ENCODE assay signal across 8 cellular contexts in the genomic region with DNA sequence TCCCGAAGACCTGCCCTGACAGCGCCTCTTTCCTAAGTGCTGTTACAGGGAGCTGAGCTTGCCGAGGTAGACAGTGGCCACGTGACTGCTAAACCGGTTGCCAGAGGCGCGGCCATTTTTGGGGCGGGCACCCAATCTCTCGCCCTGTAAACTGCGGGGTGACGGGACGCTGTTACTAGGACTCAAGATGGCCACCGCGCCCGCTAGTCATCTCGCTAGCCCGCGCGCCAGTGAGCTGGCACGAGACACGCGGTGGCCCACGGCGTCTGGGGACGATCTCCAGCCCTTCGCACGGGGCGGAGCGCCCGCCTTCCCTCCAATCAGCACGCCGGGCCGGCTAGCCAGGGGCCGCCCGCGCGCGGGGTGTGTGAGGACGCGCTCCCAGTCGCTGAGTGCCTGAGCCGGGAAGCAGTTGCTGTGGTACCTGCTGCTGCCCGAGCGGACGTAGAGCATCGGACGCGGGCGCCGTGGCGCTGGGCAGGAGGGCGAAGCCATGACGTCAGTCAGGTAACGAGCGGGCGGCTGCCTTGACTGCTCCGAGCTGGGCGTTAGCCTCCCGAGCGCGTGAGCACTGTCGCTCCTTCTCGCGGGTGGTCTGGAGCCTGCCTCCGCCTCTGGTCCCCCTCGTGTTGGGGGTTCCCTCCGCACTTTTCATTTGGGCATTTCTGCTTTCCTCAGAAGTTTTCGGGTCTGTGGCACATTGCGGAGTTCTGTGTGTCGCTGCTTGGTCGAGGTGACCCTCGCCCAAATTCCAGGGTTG. TPM values are rescaled to one million over a fixed set of nuclear protein-coding genes. Genes with fewer than 3 reads are reported as not detected.
DNase-seq lines count a peak whose midpoint lies in the region; ATAC-seq and TF ChIP-seq lines count a peak whose summit lies in the region.

No MANE protein-coding gene starts in this region.

- H3K4me2 ChIP-seq in SU-DHL-6 (ENCODE audit: low read depth, low read length, poor library complexity, severe bottlenecking), result peak overlapping the region; percentile 70
- peak overlapping the region; percentile 76 for H3K4me2 ChIP-seq in parathyroid adenoma (ENCODE audit: low read length)

- H3K9me3 Mint-ChIP-seq in activated naive CD8-positive, alpha-beta T cell treated with anti-CD3 and anti-CD28 coated beads, Interleukin-2, amount 50 U/mL, for 24 hours, result no peaks in the 10 kb centered on the region

- H3K27ac ChIP-seq in SU-DHL-6 (ENCODE audit: low read depth, low read length) (peak overlapping the region; percentile 38), cardiac muscle cell (peak overlapping the region; percentile 78), parathyroid adenoma (peak overlapping the region; percentile 84), tibial nerve (peak overlapping the region; percentile 88 to 96 (median 92))

- peak; percentile 87 for ATAC-seq in HG02763 (IDR thresholded peaks at IDR 0.05; ENCODE audit: unreplicated experiment)
- peak; percentile 98 for ATAC-seq in activated naive CD8-positive, alpha-beta T cell treated with anti-CD3 and anti-CD28 coated beads, Interleukin-2, amount 50 U/mL, for 24 hours

- H3K9me2 ChIP-seq in SU-DHL-6 (replicated peaks; ENCODE audit: insufficient read depth, low read length), result no peaks in the 10 kb centered on the region

- TF ChIP-seq CTCF in GM12875 (IDR thresholded peaks at IDR 0.05; ENCODE audit: borderline replicate concordance, insufficient read depth, low read depth, low read length), result no peak
- TF ChIP-seq CTCF in SU-DHL-6 (IDR thresholded peaks at IDR 0.05; ENCODE audit: insufficient read depth, low read length, poor library complexity, severe bottlenecking), result no peak
- no peak for TF ChIP-seq CTCF in cardiac muscle cell (IDR thresholded peaks at IDR 0.05; ENCODE audit: low read depth, low read length)
- no peak for TF ChIP-seq CTCF in parathyroid adenoma (IDR thresholded peaks at IDR 0.05)
- TF ChIP-seq CTCF in tibial nerve (IDR thresholded peaks at IDR 0.05), result peak in 1 of 5 experiments; percentile 18

- H3K36me3 ChIP-seq in SU-DHL-6 (ENCODE audit: low read length), result no peaks in the 10 kb centered on the region
- H3K36me3 ChIP-seq in cardiac muscle cell, result no peaks in the 10 kb centered on the region
- H3K36me3 ChIP-seq in parathyroid adenoma (ENCODE audit: control insufficient read depth, insufficient read depth, low read length), result no peaks in the 10 kb centered on the region
- H3K36me3 ChIP-seq in tibial nerve, result no peaks in the 10 kb centered on the region

- TF ChIP-seq EP300 in tibial nerve (IDR thresholded peaks at IDR 0.05), result peak; percentile 54 to 95

- H3K27me3 ChIP-seq in SU-DHL-6 (ENCODE audit: low read length), result no peaks in the 10 kb centered on the region
- H3K27me3 ChIP-seq in cardiac muscle cell, result no peaks in the 10 kb centered on the region
- no peaks in the 10 kb centered on the region for H3K27me3 ChIP-seq in parathyroid adenoma (ENCODE audit: control insufficient read depth, insufficient read depth, low read length)
- H3K27me3 ChIP-seq in tibial nerve, result no peaks in the 10 kb centered on the region

- H2AFZ ChIP-seq in SU-DHL-6 (ENCODE audit: low read depth, low read length, severe bottlenecking) (peak overlapping the region; percentile 96), parathyroid adenoma (peak overlapping the region; percentile 84)

- H3K9ac ChIP-seq in SU-DHL-6 (ENCODE audit: low read length) (peak overlapping the region; percentile 85), parathyroid adenoma (no peak overlapping the region)

- peak; percentile 37 to 72 for TF ChIP-seq POLR2A in tibial nerve (IDR thresholded peaks at IDR 0.05)

- H3K4me1 Mint-ChIP-seq in activated naive CD8-positive, alpha-beta T cell treated with anti-CD3 and anti-CD28 coated beads, Interleukin-2, amount 50 U/mL, for 24 hours, result peaks cover 55% of the 10 kb centered on the region

- H3K27ac Mint-ChIP-seq in activated naive CD8-positive, alpha-beta T cell treated with anti-CD3 and anti-CD28 coated beads, Interleukin-2, amount 50 U/mL, for 24 hours, result peak overlapping the region; percentile 96

- H3K79me2 ChIP-seq in SU-DHL-6 (ENCODE audit: insufficient read depth, low read length) (peaks cover 33% of the 10 kb centered on the region), parathyroid adenoma (peaks cover 2% of the 10 kb centered on the region)

- peak overlapping the region; percentile 94 for H3K4me3 Mint-ChIP-seq in activated naive CD8-positive, alpha-beta T cell treated with anti-CD3 and anti-CD28 coated beads, Interleukin-2, amount 50 U/mL, for 24 hours

- H3K4me1 ChIP-seq in cardiac muscle cell (ENCODE audit: low read depth) (peaks cover 7% of the 10 kb centered on the region), parathyroid adenoma (no peaks in the 10 kb centered on the region), tibial nerve (peaks cover 0 to 31% (median 11%) of the 10 kb centered on the region in 4 donors)

- 0% methylated on average over 35 to 36 of the region's 72 CpGs for WGBS in tibial nerve, 2 donors

- no peaks in the 10 kb centered on the region for H4K20me1 ChIP-seq in SU-DHL-6 (ENCODE audit: low read depth, low read length)

- peaks cover 34% of the 10 kb centered on the region for H3F3A ChIP-seq in SU-DHL-6 (ENCODE audit: insufficient read depth)

- no peaks in the 10 kb centered on the region for H3K27me3 Mint-ChIP-seq in activated naive CD8-positive, alpha-beta T cell treated with anti-CD3 and anti-CD28 coated beads, Interleukin-2, amount 50 U/mL, for 24 hours

- H3K4me3 ChIP-seq in GM12875 (ENCODE audit: low read depth, low read length) (peak overlapping the region; percentile 73), SU-DHL-6 (ENCODE audit: insufficient read depth, low read length, poor library complexity, severe bottlenecking) (peak overlapping the region; percentile 94), cardiac muscle cell (peak overlapping the region; percentile 55), parathyroid adenoma (ENCODE audit: low read depth, low read length) (peak overlapping the region; percentile 67), tibial nerve (peak overlapping the region; percentile 56 to 92 (median 80))

- no peaks in the 10 kb centered on the region for H3K9me3 ChIP-seq in SU-DHL-6 (ENCODE audit: insufficient read depth, low read length)
- H3K9me3 ChIP-seq in cardiac muscle cell (ENCODE audit: low read depth), result no peaks in the 10 kb centered on the region
- no peaks in the 10 kb centered on the region for H3K9me3 ChIP-seq in parathyroid adenoma (ENCODE audit: control insufficient read depth, low read length)
- H3K9me3 ChIP-seq in tibial nerve, result no peaks in the 10 kb centered on the region

- peaks cover 10% of the 10 kb centered on the region for H3K36me3 Mint-ChIP-seq in activated naive CD8-positive, alpha-beta T cell treated with anti-CD3 and anti-CD28 coated beads, Interleukin-2, amount 50 U/mL, for 24 hours (ENCODE audit: low read depth)

- DNase-seq in NCI-H1417 (lab: John Stamatoyannopoulos, UW) (peak; percentile 93 to 99 (median 96)), cardiac muscle cell (ENCODE audit: low read depth in 1 of 2, low spot score in 1 of 2) (peak; percentile 92 to 95), tibial nerve (ENCODE audit: low spot score in 2 of 2) (peak; percentile 90 to 92)
- peak; percentile 95 for DNase-seq in activated naive CD8-positive, alpha-beta T cell treated with anti-CD3 and anti-CD28 coated beads, Interleukin-2, amount 50 U/mL, for 24 hours

RNA-seq across cellular contexts. Expression of a gene that starts 25.5 kb away (rescaled TPM):
- total RNA-seq in cardiac muscle cell (20.4 and 24.8 TPM in 2 replicates), tibial nerve (10 to 100 TPM; 28.2 to 50.9 (median 34.0) TPM)
- polyA plus RNA-seq in cardiac muscle cell, result 57.4 and 73.8 TPM in 2 replicates

RNA-seq across cellular contexts. Expression of a gene that starts 25.9 kb away (rescaled TPM):
- total RNA-seq in cardiac muscle cell, result 21.8 and 25.7 TPM in 2 replicates
- 32.6 and 43.8 TPM in 2 replicates for polyA plus RNA-seq in cardiac muscle cell
- 10 to 100 TPM; 15.3 to 20.9 (median 16.9) TPM for total RNA-seq in tibial nerve

Comparison
In these comparisons a context has a peak if more than half of its experiments do, and no peak if none do; other contexts are left out.
1. Peak in every context shown above with its lines: DNase-seq, ATAC-seq, H3K4me3 ChIP-seq and H3K27ac ChIP-seq.
2. H3K27ac ChIP-seq: peak in every context shown above with its lines; median percentile 92 in tibial nerve; 84 in parathyroid adenoma; 78 in cardiac muscle cell; 38 in SU-DHL-6.